ENCODE assay signal across 20 cellular contexts in genomic region chr3:168559012-168559411, GRCh38.
A peak's percentile ranks its signal among the peaks of the same experiment; 100 is the strongest.
DNase-seq lines count a peak whose midpoint lies in the region; ATAC-seq, FAIRE-seq and TF ChIP-seq lines count a peak whose summit lies in the region.
"Had no signal": no experiment of that assay in that cellular context is flagged by ENCODE, and none has a peak within 500 bp of the region (broad histone marks: within the 10 kb centered on the region; RNA-seq: fewer than 3 reads in every experiment).

No MANE protein-coding gene starts in this region.

- H3K4me3 Mint-ChIP-seq in WTC11, result no peak overlapping the region
- H3K4me3 Mint-ChIP-seq: CD8-positive, alpha-beta memory T cell had no signal

- no peak overlapping the region for H3K4me2 ChIP-seq in neuronal stem cell (ENCODE audit: insufficient read depth, low read length, poor library complexity, severe bottlenecking)
- H3K4me2 ChIP-seq: BLaER1 treated with 17β-estradiol and CSF1 and Interleukin-3, amounts not matched to agents 10 nM and 100 nM; PC-9 had no signal

- no peak overlapping the region for H3K9ac ChIP-seq in neuronal stem cell (ENCODE audit: low read depth, low read length, poor library complexity)
- H3K9ac ChIP-seq: BLaER1 treated with 17β-estradiol and CSF1 and Interleukin-3, amounts not matched to agents 10 nM and 100 nM had no signal

- H3K36me3 ChIP-seq in neuronal stem cell (replicated peaks in 1 of 2; ENCODE audit: control insufficient read depth in 2 of 2, insufficient read depth in 2 of 2, low read length in 2 of 2) (no peaks in the 10 kb centered on the region), Peyer's patch (no peaks in the 10 kb centered on the region)
- H3K36me3 ChIP-seq: BLaER1 treated with 17β-estradiol and CSF1 and Interleukin-3, amounts not matched to agents 10 nM and 100 nM; SJSA1 had no signal

- peaks cover 2 to 5% of the 10 kb centered on the region in 2 donors for H3K4me1 ChIP-seq in neuronal stem cell (ENCODE audit: control insufficient read depth in 2 of 2, insufficient read depth in 1 of 2, low read depth in 1 of 2, low read length in 2 of 2)
- no peaks in the 10 kb centered on the region for H3K4me1 ChIP-seq in Peyer's patch
- H3K4me1 ChIP-seq: BLaER1 treated with 17β-estradiol and CSF1 and Interleukin-3, amounts not matched to agents 10 nM and 100 nM; SJSA1 had no signal

- no peak overlapping the region for H3K27ac ChIP-seq in neuronal stem cell (replicated peaks; ENCODE audit: low read length)
- no peak overlapping the region for H3K27ac ChIP-seq in Peyer's patch
- H3K27ac ChIP-seq: BLaER1 treated with 17β-estradiol and CSF1 and Interleukin-3, amounts not matched to agents 10 nM and 100 nM; PC-9; SJSA1 had no signal

- no peak overlapping the region for H3K23ac ChIP-seq in neuronal stem cell (ENCODE audit: low read depth, low read length, poor library complexity)

- peaks cover 3% of the 10 kb centered on the region for H3K4me1 Mint-ChIP-seq in WTC11
- H3K4me1 Mint-ChIP-seq: CD8-positive, alpha-beta memory T cell had no signal

- ATAC-seq in GM19351 (IDR thresholded peaks at IDR 0.05; ENCODE audit: unreplicated experiment) (peak; percentile 86), HG02852 (IDR thresholded peaks at IDR 0.05; ENCODE audit: unreplicated experiment) (peak; percentile 74), WTC11 (no peak), GM21381 (IDR thresholded peaks at IDR 0.05; ENCODE audit: unreplicated experiment) (no peak)
- ATAC-seq: HCT116 had no signal

- H2AFZ ChIP-seq in neuronal stem cell (ENCODE audit: low read length), result no peak overlapping the region

- no peak overlapping the region for H4K8ac ChIP-seq in neuronal stem cell (ENCODE audit: low read depth, low read length)

- H3K4ac ChIP-seq in neuronal stem cell (ENCODE audit: low read length), result no peak overlapping the region

- H2BK12ac ChIP-seq in neuronal stem cell (ENCODE audit: low read length), result no peak overlapping the region

- no peaks in the 10 kb centered on the region for H3K9me3 Mint-ChIP-seq in WTC11

- no peak for TF ChIP-seq POLR2A in GM12891 (IDR thresholded peaks at IDR 0.05; ENCODE audit: low read depth, low read length)
- no peak for TF ChIP-seq POLR2A in Peyer's patch (IDR thresholded peaks at IDR 0.05)

- H4K91ac ChIP-seq in neuronal stem cell (ENCODE audit: low read depth, low read length, poor library complexity), result no peak overlapping the region

- no CpG with 5 or more reads among the region's 3 CpGs for WGBS in neuronal stem cell (ENCODE audit: extremely low coverage in 2 of 2, insufficient read length in 2 of 2, insufficient replicate concordance in 1 of 2), 2 donors

- H3K27me3 Mint-ChIP-seq in WTC11 (ENCODE audit: low read depth), result no peaks in the 10 kb centered on the region
- H3K27me3 Mint-ChIP-seq: CD8-positive, alpha-beta memory T cell had no signal

- DNase-seq in GM12891 (ENCODE audit: insufficient read length, low spot score) (no peak), WTC11 (ENCODE audit: low spot score) (no peak), neuronal stem cell (ENCODE audit: low spot score) (no peak), Peyer's patch (no peak), NCI-H2081 (lab: John Stamatoyannopoulos, UW) (no peak)
- DNase-seq: CD8-positive, alpha-beta memory T cell; DND-41; NCI-H187; NCI-H2171; NCI-H748 treated with DMSO at 0.1 percent for 48 hours; PC-9; T-helper 2 cell had no signal

- H2BK120ac ChIP-seq in neuronal stem cell (ENCODE audit: low read depth, low read length), result no peak overlapping the region

- no peak overlapping the region for H2AK5ac ChIP-seq in neuronal stem cell (ENCODE audit: low read depth, low read length)

- POLR2A ChIA-PET in WTC11 (lab: Charles Lee), result no interaction called here

- H3K18ac ChIP-seq in neuronal stem cell (ENCODE audit: low read length), result no peak overlapping the region

- H3K14ac ChIP-seq in neuronal stem cell (ENCODE audit: low read length), result no peak overlapping the region

- H3K27me3 ChIP-seq in neuronal stem cell (ENCODE audit: control insufficient read depth in 3 of 3, insufficient read depth in 3 of 3, low read depth in 1 of 3, low read length in 3 of 3) (no peaks in the 10 kb centered on the region), Peyer's patch (no peaks in the 10 kb centered on the region)
- H3K27me3 ChIP-seq: BLaER1 treated with 17β-estradiol and CSF1 and Interleukin-3, amounts not matched to agents 10 nM and 100 nM; SJSA1 had no signal

- H3K4me3 ChIP-seq in neuronal stem cell (ENCODE audit: low read length in 2 of 2), result no peak overlapping the region
- no peak overlapping the region for H3K4me3 ChIP-seq in Peyer's patch
- H3K4me3 ChIP-seq: BLaER1 treated with 17β-estradiol and CSF1 and Interleukin-3, amounts not matched to agents 10 nM and 100 nM; PC-9; SJSA1 had no signal

- no peak overlapping the region for H2BK5ac ChIP-seq in neuronal stem cell (ENCODE audit: low read length)

- no peak overlapping the region for H2BK15ac ChIP-seq in neuronal stem cell (ENCODE audit: low read length)

- CTCF ChIA-PET in WTC11 (lab: Charles Lee), result interaction anchor here (0.9 kb wide), 1 partner anchor 14 kb away, joined by 3 read pairs; no protein-coding TSS in a partner anchor

- no peaks in the 10 kb centered on the region for H3K9me3 ChIP-seq in neuronal stem cell (replicated peaks in 1 of 2; ENCODE audit: control insufficient read depth in 2 of 2, insufficient read depth in 1 of 2, low read depth in 1 of 2, low read length in 2 of 2)
- no peaks in the 10 kb centered on the region for H3K9me3 ChIP-seq in Peyer's patch
- H3K9me3 ChIP-seq: BLaER1 treated with 17β-estradiol and CSF1 and Interleukin-3, amounts not matched to agents 10 nM and 100 nM; SJSA1 had no signal

- peak; percentile 13 for FAIRE-seq in GM12891 (lab: Jason Lieb, UNC)
- FAIRE-seq: D721Med, G401.6 had no signal

- peak overlapping the region; percentile 48 for H3K27ac Mint-ChIP-seq in WTC11
- H3K27ac Mint-ChIP-seq: CD8-positive, alpha-beta memory T cell had no signal

- no peaks in the 10 kb centered on the region for H3K36me3 Mint-ChIP-seq in WTC11
- H3K36me3 Mint-ChIP-seq: CD8-positive, alpha-beta memory T cell had no signal

- H3K79me1 ChIP-seq in neuronal stem cell (ENCODE audit: low read depth, low read length), result no peaks in the 10 kb centered on the region

- TF ChIP-seq CTCF in WTC11 (IDR thresholded peaks at IDR 0.05) (no peak), Peyer's patch (IDR thresholded peaks at IDR 0.05) (no peak)

TF ChIP-seq in GM12891, 5 proteins besides CTCF, POLR2A, EP300 and RAD21:
- TF ChIP-seq SPI1 (IDR thresholded peaks at IDR 0.05; ENCODE audit: low read depth, low read length) (no peak), PAX5 (IDR thresholded peaks at IDR 0.05; ENCODE audit: insufficient read depth, low read length, severe bottlenecking) (no peak), POLR2AphosphoS5 (IDR thresholded peaks at IDR 0.05; ENCODE audit: low read depth, low read length) (no peak), POU2F2 (IDR thresholded peaks at IDR 0.05; ENCODE audit: low read depth, low read length) (no peak)

TF ChIP-seq in WTC11, 78 proteins besides CTCF, POLR2A, EP300 and RAD21 (continues in another document):
- TF ChIP-seq MXD4 (CRISPR knock-in tag; IDR thresholded peaks at IDR 0.05; ENCODE audit: borderline replicate concordance) (no peak), ATF6 (CRISPR knock-in tag; IDR thresholded peaks at IDR 0.05) (no peak), ETV6 (CRISPR knock-in tag; IDR thresholded peaks at IDR 0.05) (no peak), ELF4 (CRISPR knock-in tag; IDR thresholded peaks at IDR 0.05; ENCODE audit: low read depth) (no peak), ZNF423 (CRISPR knock-in tag; IDR thresholded peaks at IDR 0.05) (no peak), SMAD4 (CRISPR knock-in tag; IDR thresholded peaks at IDR 0.05) (no peak), ZBTB43 (CRISPR knock-in tag; IDR thresholded peaks at IDR 0.05) (no peak)
- TF ChIP-seq, protein P1, sequence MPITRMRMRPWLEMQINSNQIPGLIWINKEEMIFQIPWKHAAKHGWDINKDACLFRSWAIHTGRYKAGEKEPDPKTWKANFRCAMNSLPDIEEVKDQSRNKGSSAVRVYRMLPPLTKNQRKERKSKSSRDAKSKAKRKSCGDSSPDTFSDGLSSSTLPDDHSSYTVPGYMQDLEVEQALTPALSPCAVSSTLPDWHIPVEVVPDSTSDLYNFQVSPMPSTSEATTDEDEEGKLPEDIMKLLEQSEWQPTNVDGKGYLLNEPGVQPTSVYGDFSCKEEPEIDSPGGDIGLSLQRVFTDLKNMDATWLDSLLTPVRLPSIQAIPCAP (CRISPR knock-in tag; IDR thresholded peaks at IDR 0.05), result no peak

Comparison
In these comparisons a context has a peak if more than half of its experiments do, and no peak if none do; other contexts are left out.
1. ATAC-seq: peak in GM19351 (single experiment) and HG02852 (single experiment); none in WTC11 (single experiment) and GM21381 (single experiment).